In genomic region chr2:74893332-74893731, GRCh38 we compare ENCODE assay signal across 14 cellular contexts. TPM values are rescaled to one million over a fixed set of nuclear protein-coding genes. Genes with fewer than 3 reads are reported as not detected.
DNase-seq lines count a peak whose midpoint lies in the region; ATAC-seq and TF ChIP-seq lines count a peak whose summit lies in the region.
"Had no signal": no experiment of that assay in that cellular context is flagged by ENCODE, and none has a peak within 500 bp of the region (broad histone marks: within the 10 kb centered on the region; RNA-seq: fewer than 3 reads in every experiment).

No MANE protein-coding gene starts in this region.

- peak; percentile 23 for DNase-seq in COLO829 (ENCODE audit: low spot score)
- DNase-seq in MG63, result peak; percentile 64
- DNase-seq in choroid plexus epithelial cell (ENCODE audit: low read depth), result peak; percentile 69
- no peak for DNase-seq in nephron progenitor cell
- no peak for DNase-seq in pons (ENCODE audit: low spot score)
- DNase-seq in left colon, result no peak
- DNase-seq: activated CD4-positive, alpha-beta memory T cell treated with anti-CD3 and anti-CD28 coated beads for 36 hours; kidney; NCI-H1048; NCI-H510A treated with DMSO at 0.1 percent for 48 hours had no signal

- H3K4me3 ChIP-seq in MG63 (no peak overlapping the region), choroid plexus epithelial cell (ENCODE audit: low read depth, low read length) (no peak overlapping the region)

- H3K9me3 ChIP-seq in MG63, result no peaks in the 10 kb centered on the region; the same call in 1 of the 2 replicates

- peak overlapping the region; percentile 75 for H3K27ac Mint-ChIP-seq in nephron progenitor cell
- H3K27ac Mint-ChIP-seq: activated CD4-positive, alpha-beta memory T cell treated with anti-CD3 and anti-CD28 coated beads for 36 hours; nephron; stimulated activated effector memory CD8-positive, alpha-beta T cell treated with anti-CD3 and anti-CD28 coated beads, Interleukin-12 subunit alpha, Interleukin-12 subunit beta, amount 100 ng/mL, for 72 hours had no signal

- no peak for ATAC-seq in left colon
- ATAC-seq in GM21447 (IDR thresholded peaks at IDR 0.05; ENCODE audit: unreplicated experiment), result no peak
- no peak for ATAC-seq in HG02763 (IDR thresholded peaks at IDR 0.05; ENCODE audit: unreplicated experiment)
- ATAC-seq: stimulated activated effector memory CD8-positive, alpha-beta T cell treated with anti-CD3 and anti-CD28 coated beads, Interleukin-12 subunit alpha, Interleukin-12 subunit beta, amount 100 ng/mL, for 72 hours had no signal

- peaks cover 8% of the 10 kb centered on the region for H3K9me3 Mint-ChIP-seq in nephron progenitor cell
- H3K9me3 Mint-ChIP-seq: nephron; stimulated activated effector memory CD8-positive, alpha-beta T cell treated with anti-CD3 and anti-CD28 coated beads, Interleukin-12 subunit alpha, Interleukin-12 subunit beta, amount 100 ng/mL, for 72 hours had no signal

- H3K4me3 Mint-ChIP-seq in nephron progenitor cell, result no peak overlapping the region
- H3K4me3 Mint-ChIP-seq: activated CD4-positive, alpha-beta memory T cell treated with anti-CD3 and anti-CD28 coated beads for 36 hours; nephron; stimulated activated effector memory CD8-positive, alpha-beta T cell treated with anti-CD3 and anti-CD28 coated beads, Interleukin-12 subunit alpha, Interleukin-12 subunit beta, amount 100 ng/mL, for 72 hours had no signal

- intact Hi-C loops in left colon (cut with DNase I, micrococcal nuclease), result no loop called here

- H3K27me3 ChIP-seq in MG63, result no peaks in the 10 kb centered on the region

- no peaks in the 10 kb centered on the region for H3K4me1 Mint-ChIP-seq in nephron progenitor cell
- H3K4me1 Mint-ChIP-seq: nephron; stimulated activated effector memory CD8-positive, alpha-beta T cell treated with anti-CD3 and anti-CD28 coated beads, Interleukin-12 subunit alpha, Interleukin-12 subunit beta, amount 100 ng/mL, for 72 hours had no signal

- H3K36me3 Mint-ChIP-seq in nephron progenitor cell (ENCODE audit: low read depth), result peaks cover 94% of the 10 kb centered on the region

- peaks cover 81% of the 10 kb centered on the region for H3K36me3 ChIP-seq in MG63

- TF ChIP-seq CTCF in choroid plexus epithelial cell (conservative IDR thresholded peaks at IDR 0.05; ENCODE audit: low read depth, low read length), result no peak
- no peak for TF ChIP-seq CTCF in nephron progenitor cell (IDR thresholded peaks at IDR 0.05)

- H3K27me3 Mint-ChIP-seq in nephron progenitor cell (ENCODE audit: low read depth, poor library complexity), result peaks cover 4% of the 10 kb centered on the region
- H3K27me3 Mint-ChIP-seq: activated CD4-positive, alpha-beta memory T cell treated with anti-CD3 and anti-CD28 coated beads for 36 hours had no signal

RNA-seq across cellular contexts. Expression of gene HK2, which starts 59.4 kb away (rescaled TPM):
- total RNA-seq in MG63 (2014; rRNA removed; shearing (Covaris generic); ENCODE audit: low replicate concordance), result 27.8 and 28.9 TPM in 2 replicates
- 100 to 1,000 TPM; 172 to 423 TPM for total RNA-seq in left colon

Comparison
In these comparisons a context has a peak if more than half of its experiments do, and no peak if none do; other contexts are left out.
1. DNase-seq: peak in COLO829 (single experiment), MG63 (single experiment) and choroid plexus epithelial cell (single experiment); none in nephron progenitor cell (single experiment), pons (single experiment) and left colon (0 of 2).